Comparison of ENCODE assay signal across 1 cellular context in genomic region chr19:13521066-13521465, GRCh38.
TF ChIP-seq lines count a peak whose summit lies in the region.

No MANE protein-coding gene starts in this region.

TF ChIP-seq in K562, 482 proteins besides CTCF, POLR2A, EP300 and RAD21 (continued from another document):
- no peak for TF ChIP-seq MBD1 (CRISPR knock-in tag; IDR thresholded peaks at IDR 0.05)
- TF ChIP-seq ZSCAN29 (IDR thresholded peaks at IDR 0.05): no peak
- peak; percentile 78 for TF ChIP-seq NFYB (IDR thresholded peaks at IDR 0.05; ENCODE audit: extremely low read depth, insufficient read length)
- TF ChIP-seq XRCC4 (IDR thresholded peaks at IDR 0.05; ENCODE audit: extremely low read depth, insufficient read depth, insufficient read length): no peak
- peak; percentile 25 for TF ChIP-seq CTCFL (IDR thresholded peaks at IDR 0.05; ENCODE audit: borderline replicate concordance, insufficient read depth, low read depth, low read length, poor library complexity, severe bottlenecking)
- no peak for TF ChIP-seq KLF1 (tag; IDR thresholded peaks at IDR 0.05)
- TF ChIP-seq SMARCA5 (IDR thresholded peaks at IDR 0.05): no peak
- peak; percentile 45; the same call in 1 of the 2 replicates for TF ChIP-seq USF1 (CRISPR knock-in tag; IDR thresholded peaks at IDR 0.05)
- TF ChIP-seq JUNB (CRISPR knock-in tag; conservative IDR thresholded peaks at IDR 0.05): no peak
